Comparison of ENCODE assay signal across 8 cellular contexts in the genomic region with DNA sequence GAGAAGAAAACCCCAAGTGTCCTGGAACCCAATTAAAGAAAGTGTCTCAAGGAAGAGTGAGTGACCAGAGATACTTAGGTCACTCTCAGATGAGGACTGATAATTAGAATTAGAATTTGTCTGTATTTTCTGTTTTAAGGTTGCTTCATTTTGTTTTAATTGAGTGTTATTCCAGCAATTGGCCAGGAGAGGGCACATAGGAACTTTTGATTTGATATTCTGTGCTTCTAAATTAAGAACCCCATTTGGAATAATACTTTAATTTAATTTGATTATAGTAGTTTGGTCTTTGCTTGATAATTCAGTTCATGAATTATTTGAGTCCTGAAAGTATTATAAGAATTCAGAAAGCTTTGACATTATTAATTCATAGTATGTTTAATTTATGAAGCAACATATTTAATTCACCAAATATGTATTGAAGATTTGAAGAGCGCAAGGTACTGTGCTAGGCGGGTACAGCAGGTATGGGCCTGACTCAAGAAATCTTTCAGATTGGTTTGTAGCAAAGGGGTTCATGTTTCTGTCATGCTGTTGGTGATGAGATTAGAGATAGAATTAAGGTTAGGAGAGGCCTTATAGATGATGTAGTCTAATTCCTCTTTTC. TPM values are rescaled to one million over a fixed set of nuclear protein-coding genes. Genes with fewer than 3 reads are reported as not detected.
DNase-seq lines count a peak whose midpoint lies in the region; ATAC-seq and TF ChIP-seq lines count a peak whose summit lies in the region.

No MANE protein-coding gene starts in this region.

- DNase-seq in cardiac muscle cell (ENCODE audit: low read depth in 1 of 2, low spot score in 1 of 2): peak; percentile 10 to 38
- no peak for DNase-seq in left cardiac atrium
- peak; percentile 53 for DNase-seq in RWPE1 (ENCODE audit: low spot score)
- DNase-seq in globus pallidus (ENCODE audit: low spot score): peak; percentile 42
- no peak for DNase-seq in upper lobe of left lung
- no peak for DNase-seq in NCI-H446 treated with DMSO at 0.1 percent for 48 hours (lab: John Stamatoyannopoulos, UW)

- CTCF ChIA-PET in RWPE1 (lab: Yijun Ruan, JAX): interaction anchor here (0.5 to 0.7 kb wide), 3 partner anchors 13 to 521 kb away, joined by 3 to 4 read pairs (median 3); no protein-coding TSS in a partner anchor

- no peak for TF ChIP-seq POLR2A in upper lobe of left lung (IDR thresholded peaks at IDR 0.05)

- H3K36me3 ChIP-seq in cardiac muscle cell: no peaks in the 10 kb centered on the region
- H3K36me3 ChIP-seq in upper lobe of left lung: peaks cover 0 to 5% (median 0%) of the 10 kb centered on the region in 4 donors

- H3K27ac ChIP-seq in cardiac muscle cell (no peak overlapping the region), RWPE1 (no peak overlapping the region), upper lobe of left lung (peak overlapping the region in 1 of 4 donors; percentile 61)

- POLR2A ChIA-PET in RWPE1 (lab: Yijun Ruan, JAX; ENCODE audit: low non-redundant PET): no interaction called here

- no peaks in the 10 kb centered on the region for H3K9me3 ChIP-seq in cardiac muscle cell (ENCODE audit: low read depth)
- no peaks in the 10 kb centered on the region for H3K9me3 ChIP-seq in upper lobe of left lung

- no peak overlapping the region for H3K4me3 ChIP-seq in cardiac muscle cell
- H3K4me3 ChIP-seq in upper lobe of left lung: no peak overlapping the region

- TF ChIP-seq CTCF in cardiac muscle cell (IDR thresholded peaks at IDR 0.05; ENCODE audit: low read depth, low read length) (peak; percentile 62), RWPE1 (conservative IDR thresholded peaks at IDR 0.05; ENCODE audit: low read depth) (peak; percentile 83), upper lobe of left lung (IDR thresholded peaks at IDR 0.05) (peak; percentile 28 to 70 (median 50))

- H3K4me1 ChIP-seq in cardiac muscle cell (ENCODE audit: low read depth) (peaks cover 6% of the 10 kb centered on the region), upper lobe of left lung (peaks cover 22 to 31% (median 22%) of the 10 kb centered on the region in 4 donors)

- no peak for ATAC-seq in left cardiac atrium
- no peak for ATAC-seq in upper lobe of left lung (ENCODE audit: low FRiP score in 2 of 2)
- ATAC-seq in GM18870 (IDR thresholded peaks at IDR 0.05; ENCODE audit: unreplicated experiment): no peak
- no peak for ATAC-seq in GM21515 (IDR thresholded peaks at IDR 0.05; ENCODE audit: unreplicated experiment)

- intact Hi-C loops in left cardiac atrium (cut with DNase I): no loop called here

- H3K27me3 ChIP-seq in cardiac muscle cell (no peaks in the 10 kb centered on the region), upper lobe of left lung (no peaks in the 10 kb centered on the region)

- no peak for TF ChIP-seq EP300 in upper lobe of left lung (IDR thresholded peaks at IDR 0.05)

- WGBS in upper lobe of left lung, 2 donors: 90 to 93% methylated on average over 2 of the region's 2 CpGs

RNA-seq across cellular contexts. Expression of a gene that starts 4.9 kb away (rescaled TPM):
- total RNA-seq in cardiac muscle cell (27.3 and 39.0 TPM in 2 replicates), left cardiac atrium (10 to 100 TPM; 58.2 to 63.5 TPM), upper lobe of left lung (10 to 100 TPM in 5 of 6 donors, 1 to 10 TPM in 1; 7.3 to 34.0 (median 30.3) TPM)
- polyA plus RNA-seq in cardiac muscle cell: 139 and 164 TPM in 2 replicates

RNA-seq across cellular contexts. Expression of a gene that starts 7.8 kb away (rescaled TPM):
- total RNA-seq in cardiac muscle cell: 14.3 and 17.4 TPM in 2 replicates
- 10.8 and 14.7 TPM in 2 replicates for polyA plus RNA-seq in cardiac muscle cell
- 10 to 100 TPM; 11.7 to 14.3 TPM for total RNA-seq in left cardiac atrium
- total RNA-seq in upper lobe of left lung: 10 to 100 TPM in 5 of 6 donors, 1 to 10 TPM in 1; 6.5 to 15.6 (median 14.9) TPM

Comparison
In these comparisons a context has a peak if more than half of its experiments do, and no peak if none do; other contexts are left out.
1. DNase-seq: peak in cardiac muscle cell (2 of 2), RWPE1 (single experiment) and globus pallidus (single experiment); none in left cardiac atrium (single experiment), upper lobe of left lung (0 of 2) and NCI-H446 treated with DMSO at 0.1 percent for 48 hours (single experiment).
2. Peak in every context shown above with its lines, with median percentiles within 50 percentile points of each other: CTCF ChIP-seq.